Comparison of ENCODE assay signal across 26 cellular contexts in genomic region chr6:81031429-81031828, GRCh38.
DNase-seq lines count a peak whose midpoint lies in the region; TF ChIP-seq lines count a peak whose summit lies in the region.
"Had no signal": no experiment of that assay in that cellular context is flagged by ENCODE, and none has a peak within 500 bp of the region (broad histone marks: within the 10 kb centered on the region; RNA-seq: fewer than 3 reads in every experiment).

No MANE protein-coding gene starts in this region.

- no peak overlapping the region for H3K27ac ChIP-seq in colonic mucosa
- no peak overlapping the region for H3K27ac ChIP-seq in caudate nucleus (ENCODE audit: low read depth, low read length)
- H3K27ac ChIP-seq: adrenal gland, C4-2B, left lung, sigmoid colon had no signal

- peak; percentile 8 for DNase-seq in Ammon's horn (ENCODE audit: low spot score)
- DNase-seq in HT1080 (ENCODE audit: low read depth) = peak; percentile 13
- DNase-seq in choroid plexus epithelial cell (ENCODE audit: low read depth) = peak; percentile 13
- peak; percentile 6 for DNase-seq in pons (ENCODE audit: low spot score)
- no peak for DNase-seq in NCI-H2196 treated with DMSO at 0.1 percent for 48 hours (lab: John Stamatoyannopoulos, UW; ENCODE audit: unreplicated experiment)
- no peak for DNase-seq in colonic mucosa
- DNase-seq in caudate nucleus (lab: John Stamatoyannopoulos, UW) = no peak
- no peak for DNase-seq in posterior cingulate gyrus
- DNase-seq: activated CD4-positive, CD25-positive, alpha-beta regulatory T cell; activated CD8-positive, alpha-beta memory T cell treated with anti-CD3 and anti-CD28 coated beads, Interleukin-2, amount 10 ng/mL, durations not matched to agents 7 days and 5 days; activated naive CD4-positive, alpha-beta T cell; activated T-cell treated with anti-CD3 and anti-CD28 coated beads, Interleukin-2, amount 50 U/mL, for 48 hours; GF-D8; KBM-7; left lung; MM.1S; naive B cell; NCI-H1930; NCI-H2227 treated with DMSO at 0.1 percent for 48 hours; Right ventricle myocardium superior; sigmoid colon; stimulated activated CD4-positive, alpha-beta T cell treated with anti-CD3 and anti-CD28 coated beads, Interleukin-4, amount 100 ng/mL, for 1 hour; T-helper 17 cell; trophoblast cell had no signal

- intact Hi-C loops in colonic mucosa (cut with DNase I) (no loop called here), posterior cingulate gyrus (cut with DNase I) (no loop called here)

- no peaks in the 10 kb centered on the region for H3K27me3 ChIP-seq in colonic mucosa
- H3K27me3 ChIP-seq: adrenal gland, left lung, sigmoid colon had no signal

- H3K36me3 ChIP-seq in colonic mucosa = no peaks in the 10 kb centered on the region
- H3K36me3 ChIP-seq: adrenal gland, left lung, sigmoid colon had no signal

- TF ChIP-seq CTCF in choroid plexus epithelial cell (conservative IDR thresholded peaks at IDR 0.05; ENCODE audit: low read depth, low read length) = no peak
- no peak for TF ChIP-seq CTCF in colonic mucosa (IDR thresholded peaks at IDR 0.05)

- H3K4me1 ChIP-seq in colonic mucosa = no peaks in the 10 kb centered on the region
- H3K4me1 ChIP-seq: adrenal gland, left lung, sigmoid colon had no signal

- H3K4me3 ChIP-seq in choroid plexus epithelial cell (ENCODE audit: low read depth, low read length) = no peak overlapping the region
- no peak overlapping the region for H3K4me3 ChIP-seq in colonic mucosa
- H3K4me3 ChIP-seq: adrenal gland, left lung, sigmoid colon had no signal

- no peak overlapping the region for H3K9ac ChIP-seq in colonic mucosa (ENCODE audit: low read depth in 2 of 2, low read length in 2 of 2)

- H3K9me3 ChIP-seq in colonic mucosa = no peaks in the 10 kb centered on the region
- H3K9me3 ChIP-seq: adrenal gland, left lung, sigmoid colon had no signal

Comparison
In these comparisons a context has a peak if more than half of its experiments do, and no peak if none do; other contexts are left out.
1. DNase-seq: peak in Ammon's horn (single experiment), HT1080 (single experiment), choroid plexus epithelial cell (single experiment) and pons (single experiment); none in NCI-H2196 treated with DMSO at 0.1 percent for 48 hours (single experiment), colonic mucosa (single experiment), caudate nucleus (0 of 61) and posterior cingulate gyrus (0 of 10).